In genomic region chr6:149482542-149483261, GRCh38 we compare ENCODE assay signal across 8 cellular contexts. TPM values are rescaled to one million over a fixed set of nuclear protein-coding genes. Genes with fewer than 3 reads are reported as not detected.
DNase-seq lines count a peak whose midpoint lies in the region; ATAC-seq, FAIRE-seq and TF ChIP-seq lines count a peak whose summit lies in the region.

No MANE protein-coding gene starts in this region.

- FAIRE-seq in astrocyte (lab: Jason Lieb, UNC) = no peak

- peak; percentile 27 for TF ChIP-seq POLR2A in NB4 (IDR thresholded peaks at IDR 0.05; ENCODE audit: extremely low read depth, insufficient read length)

- H3K4me2 ChIP-seq in astrocyte (ENCODE audit: low read length) = peak overlapping the region; percentile 77
- no peak overlapping the region for H3K4me2 ChIP-seq in PC-3 (ENCODE audit: low read length)

- POLR2A ChIA-PET in naive thymus-derived CD8-positive, alpha-beta T cell (lab: Charles Lee) = interaction anchor here (0.5 to 3.0 kb wide), 3 partner anchors 9 to 268 kb away, joined by 3 to 22 read pairs (median 3); no protein-coding TSS in a partner anchor
- POLR2A ChIA-PET in PC-3 (lab: Charles Lee; ENCODE audit: unreplicated experiment) = no interaction called here

- H3K36me3 Mint-ChIP-seq in astrocyte (ENCODE audit: low read depth, unreplicated experiment) = peaks cover 3% of the 10 kb centered on the region
- H3K36me3 Mint-ChIP-seq in naive thymus-derived CD8-positive, alpha-beta T cell = peaks cover 0 to 13% (median 0%) of the 10 kb centered on the region in 3 donors

- no peak overlapping the region for H3K4me3 Mint-ChIP-seq in astrocyte (ENCODE audit: unreplicated experiment)
- H3K4me3 Mint-ChIP-seq in naive thymus-derived CD8-positive, alpha-beta T cell = peak overlapping the region; percentile 84 to 99 (median 94)

- DNase-seq in CD1c-positive myeloid dendritic cell (ENCODE audit: extremely low spot score) = peak; percentile 63
- DNase-seq in NB4 (ENCODE audit: low read depth) = peak; percentile 85
- no peak for DNase-seq in astrocyte (ENCODE audit: low read depth)
- DNase-seq in naive thymus-derived CD8-positive, alpha-beta T cell = peak in 1 of 10 donors; percentile 23
- DNase-seq in PC-3 = no peak
- no peak for DNase-seq in COR-L47 (lab: John Stamatoyannopoulos, UW)

- CTCF ChIA-PET in PC-3 (lab: Charles Lee) = no interaction called here

- no peaks in the 10 kb centered on the region for H3F3A ChIP-seq in PC-3 (ENCODE audit: low read length, unreplicated experiment)

- H3K9ac ChIP-seq in astrocyte (ENCODE audit: low read length) = peak overlapping the region; percentile 21
- H3K9ac ChIP-seq in PC-3 (ENCODE audit: low read length) = no peak overlapping the region

- no peaks in the 10 kb centered on the region for H3K27me3 ChIP-seq in astrocyte (ENCODE audit: insufficient read depth, low read length)
- H3K27me3 ChIP-seq in PC-3 (ENCODE audit: low read length) = no peaks in the 10 kb centered on the region

- H3K36me3 ChIP-seq in astrocyte (ENCODE audit: insufficient read depth, low read length) (no peaks in the 10 kb centered on the region), PC-3 (ENCODE audit: low read depth, low read length) (no peaks in the 10 kb centered on the region)

- H3K4me1 ChIP-seq in astrocyte (ENCODE audit: insufficient read depth, low read length) = peaks cover 8% of the 10 kb centered on the region
- H3K4me1 ChIP-seq in PC-3 (ENCODE audit: insufficient read depth, low read length) = peaks cover 9% of the 10 kb centered on the region

- BruUV-seq in PC-3 (replicated peaks; lab: Mats Ljungman, UMichigan) = no TSS peak

- H3K27ac Mint-ChIP-seq in astrocyte (ENCODE audit: unreplicated experiment) = no peak overlapping the region
- H3K27ac Mint-ChIP-seq in naive thymus-derived CD8-positive, alpha-beta T cell = peak overlapping the region; percentile 95 to 99 (median 98)

- intact Hi-C loops in PC-3 (cut with micrococcal nuclease) = no loop called here

- H3K4me3 ChIP-seq in NB4 (ENCODE audit: low read depth, low read length) (peak overlapping the region; percentile 61), astrocyte (ENCODE audit: insufficient read depth, low read depth, low read length) (no peak overlapping the region), PC-3 (ENCODE audit: low read length) (no peak overlapping the region)

- H2AFZ ChIP-seq in astrocyte (ENCODE audit: low read depth, low read length) (peak overlapping the region; percentile 73), PC-3 (ENCODE audit: low read length) (no peak overlapping the region)

- H3K27ac ChIP-seq in astrocyte (ENCODE audit: low read depth, low read length) (no peak overlapping the region), PC-3 (ENCODE audit: low read length) (no peak overlapping the region)

- no peaks in the 10 kb centered on the region for H3K9me3 Mint-ChIP-seq in astrocyte (ENCODE audit: unreplicated experiment)
- H3K9me3 Mint-ChIP-seq in naive thymus-derived CD8-positive, alpha-beta T cell = no peaks in the 10 kb centered on the region

- no peaks in the 10 kb centered on the region for H4K20me1 ChIP-seq in astrocyte (ENCODE audit: insufficient read depth, low read length)
- no peaks in the 10 kb centered on the region for H4K20me1 ChIP-seq in PC-3 (ENCODE audit: low read length)

- ATAC-seq in naive thymus-derived CD8-positive, alpha-beta T cell = no peak
- no peak for ATAC-seq in PC-3
- ATAC-seq in HG03342 (IDR thresholded peaks at IDR 0.05; ENCODE audit: unreplicated experiment) = no peak
- ATAC-seq in esophagus mucosa = no peak

- no peaks in the 10 kb centered on the region for H3K79me2 ChIP-seq in astrocyte (ENCODE audit: insufficient read depth, low read length)
- H3K79me2 ChIP-seq in PC-3 (ENCODE audit: low read length) = no peaks in the 10 kb centered on the region

- no peaks in the 10 kb centered on the region for H3K9me2 ChIP-seq in PC-3 (replicated peaks; ENCODE audit: low read length)

- TF ChIP-seq CTCF in NB4 (IDR thresholded peaks at IDR 0.05; ENCODE audit: low read depth, low read length) = no peak
- no peak for TF ChIP-seq CTCF in astrocyte (IDR thresholded peaks at IDR 0.05; ENCODE audit: insufficient read depth, low read depth, low read length)
- no peak for TF ChIP-seq CTCF in PC-3 (conservative IDR thresholded peaks at IDR 0.05; ENCODE audit: low read depth, low read length)

- no peaks in the 10 kb centered on the region for H3K9me3 ChIP-seq in astrocyte (ENCODE audit: insufficient read depth, low read depth, low read length)
- H3K9me3 ChIP-seq in PC-3 (ENCODE audit: low read length) = no peaks in the 10 kb centered on the region

- peaks cover 3% of the 10 kb centered on the region for H3K4me1 Mint-ChIP-seq in astrocyte (ENCODE audit: low read depth, unreplicated experiment)
- peaks cover 36 to 78% (median 63%) of the 10 kb centered on the region in 4 donors for H3K4me1 Mint-ChIP-seq in naive thymus-derived CD8-positive, alpha-beta T cell

- peaks cover 18% of the 10 kb centered on the region for H3K27me3 Mint-ChIP-seq in astrocyte (ENCODE audit: low read depth, unreplicated experiment)
- H3K27me3 Mint-ChIP-seq in naive thymus-derived CD8-positive, alpha-beta T cell = no peaks in the 10 kb centered on the region

RNA-seq across cellular contexts. Expression of gene ZC3H12D, which starts 2.1 kb away (rescaled TPM):
- 0.05 and 0.10 TPM in 2 replicates for total RNA-seq in astrocyte
- total RNA-seq in naive thymus-derived CD8-positive, alpha-beta T cell = 10 to 100 TPM; 61.9 to 63.5 TPM
- polyA plus RNA-seq in naive thymus-derived CD8-positive, alpha-beta T cell = 1 to 10 TPM; 1.1 to 1.7 (median 1.5) TPM
- total RNA-seq in PC-3 (2014; rRNA removed) = not detected in 2 replicates
- total RNA-seq in esophagus mucosa = 0.36 TPM

Comparison
In these comparisons a context has a peak if more than half of its experiments do, and no peak if none do; other contexts are left out.
1. DNase-seq: peak in CD1c-positive myeloid dendritic cell (single experiment) and NB4 (single experiment); none in astrocyte (single experiment), PC-3 (single experiment) and COR-L47 (single experiment).
2. RNA of gene ZC3H12D, which starts 2.1 kb away (total RNA-seq): 61.9 to 63.5 TPM in naive thymus-derived CD8-positive, alpha-beta T cell; 0.36 TPM in esophagus mucosa (single experiment), 0.05 to 0.10 TPM in astrocyte and not detected in PC-3; every median in the first group is over 10 times any median in the second.